In genomic region chr17:35750526-35751395, GRCh38 we compare ENCODE assay signal across 19 cellular contexts. TPM values are rescaled to one million over a fixed set of nuclear protein-coding genes. Genes with fewer than 3 reads are reported as not detected.
DNase-seq lines count a peak whose midpoint lies in the region; ATAC-seq, FAIRE-seq and TF ChIP-seq lines count a peak whose summit lies in the region.
"Had no signal": no experiment of that assay in that cellular context is flagged by ENCODE, and none has a peak within 500 bp of the region (broad histone marks: within the 10 kb centered on the region; RNA-seq: fewer than 3 reads in every experiment).

No MANE protein-coding gene starts in this region.

- CTCF ChIA-PET in HepG2 (lab: Yijun Ruan, JAX; ENCODE audit: low intra/inter-chr PET ratio, low total read pairs), result no interaction called here

- no TSS peak for BruUV-seq in HepG2 (replicated peaks; lab: Mats Ljungman, UMichigan)

- WGBS in HepG2 (ENCODE audit: low lambda C conversion rate), result 70% methylated on average over 7 of the region's 10 CpGs
- WGBS in right lobe of liver (ENCODE audit: insufficient coverage, low coverage, low lambda C conversion rate, missing lambda C conversion rate), result 94% methylated on average over 3 of the region's 10 CpGs
- WGBS in endodermal cell (ENCODE audit: insufficient coverage in 1 of 2, insufficient read length in 1 of 2), 2 experiments, result 89 to 94% methylated on average over 3 to 9 of the region's 10 CpGs

- ATAC-seq in HepG2 (no peak), right lobe of liver (no peak), gastrocnemius medialis (no peak)
- ATAC-seq: natural killer cell treated with Interleukin-12 subunit alpha and Interleukin-12 subunit beta and Interleukin-15 and Interleukin-18, amount 100 ng/mL, for 72 hours had no signal

- H3K9ac ChIP-seq in HepG2 (ENCODE audit: insufficient read depth, low read depth, low read length), result no peak overlapping the region
- no peak overlapping the region for H3K9ac ChIP-seq in endodermal cell (ENCODE audit: extremely low read depth, low read length, poor library complexity, severe bottlenecking)

- no peak for TF ChIP-seq CTCF in HepG2 (CRISPR knock-in tag; IDR thresholded peaks at IDR 0.05)
- TF ChIP-seq CTCF in right lobe of liver (IDR thresholded peaks at IDR 0.05), result no peak
- no peak for TF ChIP-seq CTCF in endodermal cell (conservative IDR thresholded peaks at IDR 0.05)
- no peak for TF ChIP-seq CTCF in type B pancreatic cell (conservative IDR thresholded peaks at IDR 0.05)
- no peak for TF ChIP-seq CTCF in gastrocnemius medialis (IDR thresholded peaks at IDR 0.05 in 4 of 5, conservative IDR thresholded peaks at IDR 0.05 in 1 of 5)

- H3K4me1 Mint-ChIP-seq in endodermal cell, result peaks cover 4% of the 10 kb centered on the region
- H3K4me1 Mint-ChIP-seq in type B pancreatic cell (ENCODE audit: unreplicated experiment), result peaks cover 4% of the 10 kb centered on the region

- FAIRE-seq in HepG2 (lab: Jason Lieb, UNC), result no peak

- intact Hi-C loops in HepG2 (cut with micrococcal nuclease; ENCODE audit: unreplicated experiment) (no loop called here), right lobe of liver (cut with DNase I) (no loop called here), gastrocnemius medialis (cut with DNase I; ENCODE audit: low total_unique reads) (no loop called here)

- no peaks in the 10 kb centered on the region for H3K79me2 ChIP-seq in HepG2 (ENCODE audit: insufficient read depth, low read length)

- in situ Hi-C loops in HepG2 (cut with HindIII; ENCODE audit: extremely low pct_ligation_motif_present, low pct_unique_long_range_greater_than_20kb), result no loop called here
- in situ Hi-C loops in gastrocnemius medialis (cut with MboI; ENCODE audit: low sequenced_read_pairs in 4 of 4), result loop anchor here in 2 of 4 donors (5.0 to 10.0 kb wide), 2 partner anchors 54 to 143 kb away; partner anchors contain the start of gene TAF15 (in 1 of the 2)

- DNase-seq in HepG2 (ENCODE audit: low spot score), result no peak
- no peak for DNase-seq in right lobe of liver
- DNase-seq in NCI-H1694 (lab: John Stamatoyannopoulos, UW), result peak; percentile 48
- no peak for DNase-seq in endodermal cell
- no peak for DNase-seq in type B pancreatic cell (ENCODE audit: extremely low spot score, unreplicated experiment)
- no peak for DNase-seq in gastrocnemius medialis
- no peak for DNase-seq in NCI-H226
- no peak for DNase-seq in NOMO-1 treated with dmso at 0.1 percent for 144 hours (lab: John Stamatoyannopoulos, UW; ENCODE audit: unreplicated experiment)
- DNase-seq: activated naive CD4-positive, alpha-beta T cell treated with Interleukin-2 at 50 U/mL for 16 hours; DMS153; NCI-H1436 treated with DMSO at 0.1 percent for 48 hours; NCI-H510A had no signal

- no peaks in the 10 kb centered on the region for H4K20me1 ChIP-seq in HepG2 (ENCODE audit: insufficient read depth, low read length)

- no peak for TF ChIP-seq RAD21 in HepG2 (CRISPR knock-in tag; IDR thresholded peaks at IDR 0.05)

- H3K4me3 Mint-ChIP-seq in endodermal cell (peak overlapping the region; percentile 43), type B pancreatic cell (peak overlapping the region; percentile 47)
- H3K4me3 Mint-ChIP-seq: natural killer cell treated with Interleukin-12 subunit alpha and Interleukin-12 subunit beta and Interleukin-15 and Interleukin-18, amount 100 ng/mL, for 72 hours had no signal

- H2AFZ ChIP-seq in HepG2 (ENCODE audit: low read length), result no peak overlapping the region

- peaks cover 3 to 61% of the 10 kb centered on the region in 2 experiments; a peak in 4 of 5 replicates for H3K27me3 ChIP-seq in HepG2 (ENCODE audit: control insufficient read depth in 1 of 2, insufficient read depth in 2 of 2, low read length in 2 of 2)
- no peaks in the 10 kb centered on the region for H3K27me3 ChIP-seq in right lobe of liver
- H3K27me3 ChIP-seq in endodermal cell (ENCODE audit: control insufficient read depth, insufficient read depth, low read length, poor library complexity, severe bottlenecking), result peaks cover 24% of the 10 kb centered on the region
- H3K27me3 ChIP-seq in gastrocnemius medialis, result peaks cover 11 to 19% (median 14%) of the 10 kb centered on the region in 3 donors
- H3K27me3 ChIP-seq: cardiac muscle cell had no signal

- peaks cover 36% of the 10 kb centered on the region for H3K27me3 Mint-ChIP-seq in endodermal cell (ENCODE audit: insufficient read depth)
- H3K27me3 Mint-ChIP-seq in type B pancreatic cell, result peaks cover 44% of the 10 kb centered on the region

- TF ChIP-seq POLR2A in HepG2 (IDR thresholded peaks at IDR 0.05; ENCODE audit: insufficient read depth in 1 of 2, low read depth in 2 of 2, low read length in 2 of 2) (no peak), right lobe of liver (IDR thresholded peaks at IDR 0.05) (no peak), gastrocnemius medialis (IDR thresholded peaks at IDR 0.05) (no peak)

- no peaks in the 10 kb centered on the region for H3K9me3 ChIP-seq in HepG2 (ENCODE audit: low read length)
- no peaks in the 10 kb centered on the region for H3K9me3 ChIP-seq in right lobe of liver
- H3K9me3 ChIP-seq in endodermal cell (ENCODE audit: control insufficient read depth, low read length), result no peaks in the 10 kb centered on the region
- no peaks in the 10 kb centered on the region for H3K9me3 ChIP-seq in gastrocnemius medialis
- H3K9me3 ChIP-seq: suprapubic skin had no signal

- H3K4me2 ChIP-seq in HepG2 (ENCODE audit: low read depth, low read length), result peak overlapping the region; percentile 69

- H3K9me3 Mint-ChIP-seq in endodermal cell (no peaks in the 10 kb centered on the region), type B pancreatic cell (no peaks in the 10 kb centered on the region)
- H3K9me3 Mint-ChIP-seq: natural killer cell treated with Interleukin-12 subunit alpha and Interleukin-12 subunit beta and Interleukin-15 and Interleukin-18, amount 100 ng/mL, for 72 hours had no signal

- peak overlapping the region in 2 of 3 experiments; percentile 37 to 66; a peak in 3 of 6 replicates for H3K4me3 ChIP-seq in HepG2 (replicated peaks in 1 of 3; ENCODE audit: insufficient read depth in 1 of 3, low read depth in 2 of 3, low read length in 3 of 3)
- H3K4me3 ChIP-seq in right lobe of liver, result no peak overlapping the region
- no peak overlapping the region for H3K4me3 ChIP-seq in endodermal cell (ENCODE audit: low read length)
- no peak overlapping the region for H3K4me3 ChIP-seq in gastrocnemius medialis
- H3K4me3 ChIP-seq: cardiac muscle cell, lung, suprapubic skin had no signal

- H3K27ac ChIP-seq in HepG2 (ENCODE audit: extremely low read length, insufficient read depth, low read length), result no peak overlapping the region
- no peak overlapping the region for H3K27ac ChIP-seq in right lobe of liver
- no peak overlapping the region for H3K27ac ChIP-seq in endodermal cell (ENCODE audit: low read depth, low read length)
- no peak overlapping the region for H3K27ac ChIP-seq in gastrocnemius medialis
- H3K27ac ChIP-seq: cardiac muscle cell, HL-60, suprapubic skin had no signal

- no peaks in the 10 kb centered on the region for H3K36me3 ChIP-seq in HepG2 (replicated peaks in 1 of 2; ENCODE audit: control insufficient read depth in 1 of 2, insufficient read depth in 2 of 2, low read length in 2 of 2)
- no peaks in the 10 kb centered on the region for H3K36me3 ChIP-seq in right lobe of liver
- no peaks in the 10 kb centered on the region for H3K36me3 ChIP-seq in endodermal cell (ENCODE audit: control insufficient read depth, insufficient read depth, low read length)
- no peaks in the 10 kb centered on the region for H3K36me3 ChIP-seq in gastrocnemius medialis
- H3K36me3 ChIP-seq: cardiac muscle cell, suprapubic skin had no signal

- no peak overlapping the region for H3K27ac Mint-ChIP-seq in endodermal cell
- no peak overlapping the region for H3K27ac Mint-ChIP-seq in type B pancreatic cell
- H3K27ac Mint-ChIP-seq: natural killer cell treated with Interleukin-12 subunit alpha and Interleukin-12 subunit beta and Interleukin-15 and Interleukin-18, amount 100 ng/mL, for 72 hours had no signal

- H3K4me1 ChIP-seq in HepG2 (ENCODE audit: insufficient read depth, low read length) (peaks cover 21% of the 10 kb centered on the region), right lobe of liver (peaks cover 0 to 4% (median 0%) of the 10 kb centered on the region in 4 donors), endodermal cell (ENCODE audit: control insufficient read depth, insufficient read depth, low read length) (no peaks in the 10 kb centered on the region), gastrocnemius medialis (peaks cover 11% of the 10 kb centered on the region in 2 donors)

- POLR2A ChIA-PET in HepG2 (lab: Yijun Ruan, JAX), result no interaction called here

- H3K36me3 Mint-ChIP-seq in endodermal cell (ENCODE audit: low read depth) (no peaks in the 10 kb centered on the region), type B pancreatic cell (no peaks in the 10 kb centered on the region)
- H3K36me3 Mint-ChIP-seq: natural killer cell treated with Interleukin-12 subunit alpha and Interleukin-12 subunit beta and Interleukin-15 and Interleukin-18, amount 100 ng/mL, for 72 hours had no signal

- no peak for TF ChIP-seq EP300 in HepG2 (IDR thresholded peaks at IDR 0.05; ENCODE audit: low read depth in 2 of 2, low read length in 2 of 2)
- no peak for TF ChIP-seq EP300 in HepG2 (CRISPR knock-in tag; IDR thresholded peaks at IDR 0.05; ENCODE audit: borderline replicate concordance)

RNA-seq across cellular contexts. Expression of gene GAS2L2, which starts 2.3 kb away (rescaled TPM):
- total RNA-seq in HepG2 (2016; rRNA removed; fragmentation: Illumina TruSeq; extraction: Trizol) (not detected in 2 replicates), right lobe of liver (not detected), endodermal cell (under 1 TPM in 1 of 2 donors, not detected in 1; 0.09 TPM), type B pancreatic cell (ENCODE audit: low replicate concordance) (0.22 TPM in 1 of 2 replicates, not detected in the other), gastrocnemius medialis (under 1 TPM in 2 of 4 donors, not detected in 2; 0.15 to 0.75 TPM)
- total RNA-seq in HepG2 (2016; cell fraction: cytosol; rRNA removed; fragmentation: Illumina TruSeq; extraction: Trizol; ENCODE audit: low read depth), result not detected in 2 replicates
- not detected in 2 replicates for total RNA-seq in HepG2 (2016; cell fraction: insoluble cytoplasmic fraction; rRNA removed; fragmentation: Illumina TruSeq; extraction: Trizol)
- total RNA-seq in HepG2 (2016; cell fraction: membrane; rRNA removed; fragmentation: Illumina TruSeq; extraction: Trizol), result not detected in 2 replicates
- total RNA-seq in HepG2 (2016; cell fraction: nucleus; rRNA removed; fragmentation: Illumina TruSeq; extraction: Trizol), result not detected in 2 replicates
- not detected in 2 replicates for polyA plus RNA-seq in HepG2 (2011; rRNA removed)
- not detected in 2 replicates for polyA plus RNA-seq in HepG2 (2011; cell fraction: cytosol; rRNA removed)
- not detected in 2 replicates for polyA plus RNA-seq in HepG2 (2011; cell fraction: nucleus; rRNA removed)
- not detected in 2 replicates for polyA plus RNA-seq in HepG2 (2012)
- not detected in 2 replicates for polyA plus RNA-seq in HepG2 (2016; cell fraction: cytosol; fragmentation: Illumina TruSeq; extraction: Trizol; ENCODE audit: low read depth)
- not detected in 2 replicates for polyA plus RNA-seq in HepG2 (2016; cell fraction: insoluble cytoplasmic fraction; fragmentation: Illumina TruSeq; extraction: Trizol; ENCODE audit: low read depth)
- polyA plus RNA-seq in HepG2 (2016; cell fraction: membrane; fragmentation: Illumina TruSeq; extraction: Trizol; ENCODE audit: low read depth), result not detected in 2 replicates
- polyA plus RNA-seq in HepG2 (2016; cell fraction: nucleus; fragmentation: Illumina TruSeq; extraction: Trizol; ENCODE audit: insufficient read depth, low read depth), result not detected in 2 replicates
- polyA minus RNA-seq in HepG2 (2011; rRNA and poly(A)+ RNA removed; ENCODE audit: low replicate concordance), result 0.06 and 0.09 TPM in 2 replicates
- polyA minus RNA-seq in HepG2 (2011; cell fraction: cytosol; rRNA and poly(A)+ RNA removed), result not detected in 2 replicates
- polyA minus RNA-seq in HepG2 (2011; cell fraction: nucleus; rRNA and poly(A)+ RNA removed), result not detected in 2 replicates
- polyA plus RNA-seq in endodermal cell (2013, experiment 1 of 2), result 0.11 TPM
- polyA plus RNA-seq in endodermal cell (2013, experiment 2 of 2), result 0.12 TPM
- total RNA-seq: cardiac muscle cell; LHCN-M2; natural killer cell treated with Interleukin-12 subunit alpha and Interleukin-12 subunit beta and Interleukin-15 and Interleukin-18, amount 100 ng/mL, for 72 hours had no signal

RNA-seq across cellular contexts. Expression of gene C17orf50, which starts 9.9 kb away (rescaled TPM):
- total RNA-seq in HepG2 (2016; rRNA removed; fragmentation: Illumina TruSeq; extraction: Trizol) (not detected in 2 replicates), right lobe of liver (not detected), endodermal cell (not detected), type B pancreatic cell (ENCODE audit: low replicate concordance) (not detected in 2 replicates), gastrocnemius medialis (not detected)
- not detected in 2 replicates for total RNA-seq in HepG2 (2016; cell fraction: cytosol; rRNA removed; fragmentation: Illumina TruSeq; extraction: Trizol; ENCODE audit: low read depth)
- total RNA-seq in HepG2 (2016; cell fraction: insoluble cytoplasmic fraction; rRNA removed; fragmentation: Illumina TruSeq; extraction: Trizol), result not detected in 2 replicates
- total RNA-seq in HepG2 (2016; cell fraction: membrane; rRNA removed; fragmentation: Illumina TruSeq; extraction: Trizol), result not detected in 2 replicates
- total RNA-seq in HepG2 (2016; cell fraction: nucleus; rRNA removed; fragmentation: Illumina TruSeq; extraction: Trizol), result not detected in 2 replicates
- polyA plus RNA-seq in HepG2 (2011; rRNA removed), result not detected in 2 replicates
- not detected in 2 replicates for polyA plus RNA-seq in HepG2 (2011; cell fraction: cytosol; rRNA removed)
- not detected in 2 replicates for polyA plus RNA-seq in HepG2 (2011; cell fraction: nucleus; rRNA removed)
- not detected in 2 replicates for polyA plus RNA-seq in HepG2 (2012)
- not detected in 2 replicates for polyA plus RNA-seq in HepG2 (2016; cell fraction: cytosol; fragmentation: Illumina TruSeq; extraction: Trizol; ENCODE audit: low read depth)
- not detected in 2 replicates for polyA plus RNA-seq in HepG2 (2016; cell fraction: insoluble cytoplasmic fraction; fragmentation: Illumina TruSeq; extraction: Trizol; ENCODE audit: low read depth)
- not detected in 2 replicates for polyA plus RNA-seq in HepG2 (2016; cell fraction: membrane; fragmentation: Illumina TruSeq; extraction: Trizol; ENCODE audit: low read depth)
- polyA plus RNA-seq in HepG2 (2016; cell fraction: nucleus; fragmentation: Illumina TruSeq; extraction: Trizol; ENCODE audit: insufficient read depth, low read depth), result not detected in 2 replicates
- polyA minus RNA-seq in HepG2 (2011; rRNA and poly(A)+ RNA removed; ENCODE audit: low replicate concordance), result not detected in 2 replicates
- not detected in 2 replicates for polyA minus RNA-seq in HepG2 (2011; cell fraction: cytosol; rRNA and poly(A)+ RNA removed)
- not detected in 2 replicates for polyA minus RNA-seq in HepG2 (2011; cell fraction: nucleus; rRNA and poly(A)+ RNA removed)
- not detected for polyA plus RNA-seq in endodermal cell (2013, experiment 1 of 2)
- polyA plus RNA-seq in endodermal cell (2013, experiment 2 of 2), result not detected
- total RNA-seq: LHCN-M2; natural killer cell treated with Interleukin-12 subunit alpha and Interleukin-12 subunit beta and Interleukin-15 and Interleukin-18, amount 100 ng/mL, for 72 hours; renal cortical epithelial cell; suprapubic skin had no signal

RNA-seq across cellular contexts. Expression of gene RASL10B, which starts 19.3 kb away (rescaled TPM):
- total RNA-seq in HepG2 (2016; rRNA removed; fragmentation: Illumina TruSeq; extraction: Trizol) (11.0 TPM in 2 replicates), right lobe of liver (1 to 10 TPM in 5 of 6 experiments, under 1 TPM in 1; 0.31 to 2.8 (median 2.3) TPM), endodermal cell (10 to 100 TPM; 28.6 to 31.9 TPM), type B pancreatic cell (ENCODE audit: low replicate concordance) (6.4 and 29.4 TPM in 2 replicates), gastrocnemius medialis (10 to 100 TPM in 2 of 4 donors, 1 to 10 TPM in 2; 4.7 to 13.8 (median 10.0) TPM)
- total RNA-seq in HepG2 (2016; cell fraction: cytosol; rRNA removed; fragmentation: Illumina TruSeq; extraction: Trizol; ENCODE audit: low read depth), result 6.7 and 7.7 TPM in 2 replicates
- 9.5 and 11.0 TPM in 2 replicates for total RNA-seq in HepG2 (2016; cell fraction: insoluble cytoplasmic fraction; rRNA removed; fragmentation: Illumina TruSeq; extraction: Trizol)
- total RNA-seq in HepG2 (2016; cell fraction: membrane; rRNA removed; fragmentation: Illumina TruSeq; extraction: Trizol), result 22.4 and 23.7 TPM in 2 replicates
- 5.6 and 6.2 TPM in 2 replicates for total RNA-seq in HepG2 (2016; cell fraction: nucleus; rRNA removed; fragmentation: Illumina TruSeq; extraction: Trizol)
- polyA plus RNA-seq in HepG2 (2011; rRNA removed), result 7.5 and 8.8 TPM in 2 replicates
- 5.6 and 9.6 TPM in 2 replicates for polyA plus RNA-seq in HepG2 (2011; cell fraction: cytosol; rRNA removed)
- polyA plus RNA-seq in HepG2 (2011; cell fraction: nucleus; rRNA removed), result 7.2 and 7.9 TPM in 2 replicates
- polyA plus RNA-seq in HepG2 (2012), result 7.8 and 8.4 TPM in 2 replicates
- 10.8 and 10.9 TPM in 2 replicates for polyA plus RNA-seq in HepG2 (2016; cell fraction: cytosol; fragmentation: Illumina TruSeq; extraction: Trizol; ENCODE audit: low read depth)
- polyA plus RNA-seq in HepG2 (2016; cell fraction: insoluble cytoplasmic fraction; fragmentation: Illumina TruSeq; extraction: Trizol; ENCODE audit: low read depth), result 11.0 and 13.4 TPM in 2 replicates
- polyA plus RNA-seq in HepG2 (2016; cell fraction: membrane; fragmentation: Illumina TruSeq; extraction: Trizol; ENCODE audit: low read depth), result 23.2 and 26.5 TPM in 2 replicates
- polyA plus RNA-seq in HepG2 (2016; cell fraction: nucleus; fragmentation: Illumina TruSeq; extraction: Trizol; ENCODE audit: insufficient read depth, low read depth), result 9.0 and 10.2 TPM in 2 replicates
- polyA minus RNA-seq in HepG2 (2011; rRNA and poly(A)+ RNA removed; ENCODE audit: low replicate concordance), result 31.4 TPM in 1 of 2 replicates, not detected in the other
- 7.5 and 10.6 TPM in 2 replicates for polyA minus RNA-seq in HepG2 (2011; cell fraction: cytosol; rRNA and poly(A)+ RNA removed)
- polyA minus RNA-seq in HepG2 (2011; cell fraction: nucleus; rRNA and poly(A)+ RNA removed), result 5.0 and 7.1 TPM in 2 replicates
- polyA plus RNA-seq in endodermal cell (2013, experiment 1 of 2), result 15.8 TPM
- polyA plus RNA-seq in endodermal cell (2013, experiment 2 of 2), result 16.5 TPM

RNA-seq across cellular contexts. Expression of gene MMP28, which starts 44.7 kb away (rescaled TPM):
- total RNA-seq in HepG2 (2016; rRNA removed; fragmentation: Illumina TruSeq; extraction: Trizol), result not detected in 2 replicates
- total RNA-seq in HepG2 (2016; cell fraction: cytosol; rRNA removed; fragmentation: Illumina TruSeq; extraction: Trizol; ENCODE audit: low read depth), result not detected in 2 replicates
- not detected in 2 replicates for total RNA-seq in HepG2 (2016; cell fraction: insoluble cytoplasmic fraction; rRNA removed; fragmentation: Illumina TruSeq; extraction: Trizol)
- total RNA-seq in HepG2 (2016; cell fraction: membrane; rRNA removed; fragmentation: Illumina TruSeq; extraction: Trizol), result not detected in 2 replicates
- not detected in 2 replicates for total RNA-seq in HepG2 (2016; cell fraction: nucleus; rRNA removed; fragmentation: Illumina TruSeq; extraction: Trizol)
- not detected in 2 replicates for polyA plus RNA-seq in HepG2 (2011; rRNA removed)
- not detected in 2 replicates for polyA plus RNA-seq in HepG2 (2011; cell fraction: cytosol; rRNA removed)
- polyA plus RNA-seq in HepG2 (2011; cell fraction: nucleus; rRNA removed), result not detected in 2 replicates
- not detected in 2 replicates for polyA plus RNA-seq in HepG2 (2012)
- not detected in 2 replicates for polyA plus RNA-seq in HepG2 (2016; cell fraction: cytosol; fragmentation: Illumina TruSeq; extraction: Trizol; ENCODE audit: low read depth)
- not detected in 2 replicates for polyA plus RNA-seq in HepG2 (2016; cell fraction: insoluble cytoplasmic fraction; fragmentation: Illumina TruSeq; extraction: Trizol; ENCODE audit: low read depth)
- not detected in 2 replicates for polyA plus RNA-seq in HepG2 (2016; cell fraction: membrane; fragmentation: Illumina TruSeq; extraction: Trizol; ENCODE audit: low read depth)
- polyA plus RNA-seq in HepG2 (2016; cell fraction: nucleus; fragmentation: Illumina TruSeq; extraction: Trizol; ENCODE audit: insufficient read depth, low read depth), result not detected in 2 replicates
- polyA minus RNA-seq in HepG2 (2011; rRNA and poly(A)+ RNA removed; ENCODE audit: low replicate concordance), result 11.8 TPM in 1 of 2 replicates, not detected in the other
- not detected in 2 replicates for polyA minus RNA-seq in HepG2 (2011; cell fraction: cytosol; rRNA and poly(A)+ RNA removed)
- not detected in 2 replicates for polyA minus RNA-seq in HepG2 (2011; cell fraction: nucleus; rRNA and poly(A)+ RNA removed)
- total RNA-seq in right lobe of liver, result under 1 TPM in 3 of 6 experiments, not detected in 3; 0.22 to 0.28 (median 0.25) TPM
- total RNA-seq in endodermal cell, result not detected
- 1.00 TPM for polyA plus RNA-seq in endodermal cell (2013, experiment 1 of 2)
- polyA plus RNA-seq in endodermal cell (2013, experiment 2 of 2), result 0.75 TPM
- 0.97 and 1.8 TPM in 2 replicates for total RNA-seq in type B pancreatic cell (ENCODE audit: low replicate concordance)
- total RNA-seq in gastrocnemius medialis, result 10 to 100 TPM in 1 of 4 donors, 1 to 10 TPM in 3; 3.1 to 10.3 (median 5.9) TPM
- total RNA-seq: cardiac muscle cell; LHCN-M2; natural killer cell treated with Interleukin-12 subunit alpha and Interleukin-12 subunit beta and Interleukin-15 and Interleukin-18, amount 100 ng/mL, for 72 hours had no signal

RNA-seq across cellular contexts. Expression of gene TAF15, which starts 58.5 kb away (rescaled TPM):
- total RNA-seq in HepG2 (2016; rRNA removed; fragmentation: Illumina TruSeq; extraction: Trizol) (26.5 and 49.9 TPM in 2 replicates), right lobe of liver (10 to 100 TPM; 41.3 to 75.8 (median 65.4) TPM), endodermal cell (100 to 1,000 TPM; 230 to 247 TPM), type B pancreatic cell (ENCODE audit: low replicate concordance) (173 and 223 TPM in 2 replicates), gastrocnemius medialis (10 to 100 TPM; 25.2 to 39.5 (median 31.6) TPM)
- 10.6 and 10.7 TPM in 2 replicates for total RNA-seq in HepG2 (2016; cell fraction: cytosol; rRNA removed; fragmentation: Illumina TruSeq; extraction: Trizol; ENCODE audit: low read depth)
- total RNA-seq in HepG2 (2016; cell fraction: insoluble cytoplasmic fraction; rRNA removed; fragmentation: Illumina TruSeq; extraction: Trizol), result 25.5 and 47.5 TPM in 2 replicates
- 22.1 and 24.1 TPM in 2 replicates for total RNA-seq in HepG2 (2016; cell fraction: membrane; rRNA removed; fragmentation: Illumina TruSeq; extraction: Trizol)
- total RNA-seq in HepG2 (2016; cell fraction: nucleus; rRNA removed; fragmentation: Illumina TruSeq; extraction: Trizol), result 71.1 and 76.3 TPM in 2 replicates
- polyA plus RNA-seq in HepG2 (2011; rRNA removed), result 25.2 and 29.3 TPM in 2 replicates
- 8.2 and 12.4 TPM in 2 replicates for polyA plus RNA-seq in HepG2 (2011; cell fraction: cytosol; rRNA removed)
- polyA plus RNA-seq in HepG2 (2011; cell fraction: nucleus; rRNA removed), result 33.6 and 41.0 TPM in 2 replicates
- 63.3 and 101 TPM in 2 replicates for polyA plus RNA-seq in HepG2 (2012)
- polyA plus RNA-seq in HepG2 (2016; cell fraction: cytosol; fragmentation: Illumina TruSeq; extraction: Trizol; ENCODE audit: low read depth), result 6.8 and 8.6 TPM in 2 replicates
- 96.6 and 122 TPM in 2 replicates for polyA plus RNA-seq in HepG2 (2016; cell fraction: insoluble cytoplasmic fraction; fragmentation: Illumina TruSeq; extraction: Trizol; ENCODE audit: low read depth)
- 13.0 and 14.7 TPM in 2 replicates for polyA plus RNA-seq in HepG2 (2016; cell fraction: membrane; fragmentation: Illumina TruSeq; extraction: Trizol; ENCODE audit: low read depth)
- 198 and 203 TPM in 2 replicates for polyA plus RNA-seq in HepG2 (2016; cell fraction: nucleus; fragmentation: Illumina TruSeq; extraction: Trizol; ENCODE audit: insufficient read depth, low read depth)
- 20.7 and 68.8 TPM in 2 replicates for polyA minus RNA-seq in HepG2 (2011; rRNA and poly(A)+ RNA removed; ENCODE audit: low replicate concordance)
- polyA minus RNA-seq in HepG2 (2011; cell fraction: cytosol; rRNA and poly(A)+ RNA removed), result 15.1 and 21.8 TPM in 2 replicates
- polyA minus RNA-seq in HepG2 (2011; cell fraction: nucleus; rRNA and poly(A)+ RNA removed), result 122 and 130 TPM in 2 replicates
- 213 TPM for polyA plus RNA-seq in endodermal cell (2013, experiment 1 of 2)
- polyA plus RNA-seq in endodermal cell (2013, experiment 2 of 2), result 212 TPM

Comparison
In these comparisons a context has a peak if more than half of its experiments do, and no peak if none do; other contexts are left out.
1. H3K4me3 ChIP-seq: peak in HepG2 (2 of 3); none in right lobe of liver (0 of 3), endodermal cell (single experiment) and gastrocnemius medialis (0 of 4).